In the genomic region with DNA sequence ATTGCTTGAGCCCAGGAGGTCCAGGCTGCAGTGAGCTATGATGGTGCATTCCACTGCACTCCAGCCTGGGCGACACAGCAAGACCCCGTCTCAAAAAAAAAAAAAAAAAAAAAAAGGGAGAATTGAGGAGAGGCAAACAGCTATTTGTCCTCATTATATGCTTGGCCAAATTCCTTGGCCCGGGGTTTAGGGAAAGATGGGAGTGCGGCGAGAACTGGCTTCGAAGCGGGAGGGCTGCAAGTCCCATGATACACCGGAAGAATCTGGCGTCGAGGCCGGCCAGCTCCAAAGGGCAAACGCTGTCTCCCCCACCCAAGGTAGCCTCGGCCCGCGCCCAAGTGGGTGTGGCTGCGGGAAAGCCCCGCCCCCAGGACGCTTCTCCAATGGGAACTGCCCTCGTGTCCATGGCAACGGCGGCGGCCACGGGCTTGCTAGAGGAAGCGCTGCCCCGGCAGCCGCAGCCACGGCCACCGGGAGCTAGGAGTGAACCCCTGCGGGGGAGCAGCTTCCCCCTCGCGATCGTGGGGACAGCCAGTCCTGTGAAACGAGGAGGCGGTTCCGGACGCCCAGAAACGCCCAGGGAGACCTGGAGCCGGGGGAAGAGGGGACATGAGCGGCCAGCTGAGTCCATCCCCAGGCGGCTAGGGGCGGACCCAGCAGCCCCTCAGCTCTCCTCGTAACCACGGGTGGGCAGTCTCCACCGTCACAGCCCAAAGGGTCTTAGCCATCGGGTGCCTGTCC, we compare ENCODE assay signal across 8 cellular contexts. TPM values are rescaled to one million over a fixed set of nuclear protein-coding genes. Genes with fewer than 3 reads are reported as not detected.
A peak's percentile ranks its signal among the peaks of the same experiment; 100 is the strongest.
DNase-seq lines count a peak whose midpoint lies in the region; ATAC-seq and TF ChIP-seq lines count a peak whose summit lies in the region.

Gene TTLL13 (plus strand): TSS at position 434 of the 741 bp plus-strand sequence. CDS start 1,075 bp downstream, outside the sequence.

- intact Hi-C loops in A673 (cut with micrococcal nuclease; ENCODE audit: unreplicated experiment): no loop called here

- no peak within 1 kb of the TSS for H3K27ac Mint-ChIP-seq in neural crest cell (ENCODE audit: unreplicated experiment)

- CTCF ChIA-PET in A673 (lab: Charles Lee): interaction anchor here (0.6 to 1.0 kb wide), 3 partner anchors 21 to 591 kb away, joined by 4 to 11 read pairs (median 7); no protein-coding TSS in a partner anchor

- BruUV-seq in A673 (replicated peaks; lab: Mats Ljungman, UMichigan): no TSS peak

- H3K36me3 Mint-ChIP-seq in neural crest cell (ENCODE audit: low read depth): no peaks in the 10 kb centered on the region

- H3K36me3 ChIP-seq in A673 (ENCODE audit: insufficient read depth, low read length, poor library complexity, severe bottlenecking): no peaks in the 10 kb centered on the region

- H3K4me1 ChIP-seq in A673 (ENCODE audit: insufficient read depth, low read length, poor library complexity, severe bottlenecking): no peaks in the 10 kb centered on the region

- no peaks in the 10 kb centered on the region for H3K27me3 ChIP-seq in A673 (replicated peaks; ENCODE audit: insufficient read depth, low read depth, low read length, poor library complexity)

- POLR2A ChIA-PET in A673 (lab: Charles Lee; ENCODE audit: low non-redundant PET): interaction anchor here (0.6 kb wide), 1 partner anchor 24 kb away, joined by 8 read pairs; no protein-coding TSS in a partner anchor

- DNase-seq in A673 (ENCODE audit: low spot score) (peak; percentile 87), LHCN-M2 (ENCODE audit: low read depth) (peak; percentile 74), RPMI7951 (ENCODE audit: low read depth) (peak; percentile 90), foreskin melanocyte (peak; percentile 80), neural crest cell (ENCODE audit: low read depth, low spot score) (peak; percentile 97), stromal cell of bone marrow (ENCODE audit: low read depth) (peak; percentile 57)
- DNase-seq in activated naive CD4-positive, alpha-beta T cell (lab: John Stamatoyannopoulos, UW): peak; percentile 10 to 58 (median 31)

- H3K9me3 Mint-ChIP-seq in neural crest cell: no peaks in the 10 kb centered on the region

- TF ChIP-seq CTCF in A673 (conservative IDR thresholded peaks at IDR 0.05; ENCODE audit: low read depth, low read length) (no peak), neural crest cell (conservative IDR thresholded peaks at IDR 0.05) (no peak)

- no peaks in the 10 kb centered on the region for H3K9me3 ChIP-seq in A673 (ENCODE audit: low read depth, low read length, poor library complexity, severe bottlenecking)

- H3K27ac ChIP-seq in A673 (ENCODE audit: low read depth, low read length, poor library complexity, severe bottlenecking): no peak within 1 kb of the TSS

- H3K4me3 Mint-ChIP-seq in neural crest cell: peak within 1 kb of the TSS; percentile 81

- H3K27me3 Mint-ChIP-seq in neural crest cell (ENCODE audit: low read depth): no peaks in the 10 kb centered on the region

- peaks cover 14% of the 10 kb centered on the region for H3K4me1 Mint-ChIP-seq in neural crest cell

- peak within 1 kb of the TSS; percentile 58 for H3K4me3 ChIP-seq in A673 (ENCODE audit: low read depth, low read length, poor library complexity, severe bottlenecking)

- ATAC-seq in GM19351 (IDR thresholded peaks at IDR 0.05; ENCODE audit: unreplicated experiment): peak; percentile 73

RNA-seq across cellular contexts. Expression of gene TTLL13, which starts in this region (rescaled TPM):
- total RNA-seq in A673 (2021) (0.33 TPM in 1 of 2 replicates, not detected in the other), LHCN-M2 (2014; rRNA removed) (not detected in 2 replicates), neural crest cell (0.19 TPM in 1 of 2 replicates, not detected in the other)
- polyA plus RNA-seq in LHCN-M2 (2012): 0.05 TPM
- not detected in 2 replicates for total RNA-seq in RPMI7951 (2014; rRNA removed; shearing (Covaris generic))

Comparison
In these comparisons a context has a peak if more than half of its experiments do, and no peak if none do; other contexts are left out.
1. Peak in DNase-seq and H3K4me3 ChIP-seq in A673; RNA of the gene not detected or under 1 TPM.
2. Peak in DNase-seq in LHCN-M2; RNA of the gene not detected or under 1 TPM.
3. Peak in DNase-seq in RPMI7951; RNA of the gene not detected or under 1 TPM.
4. Peak in DNase-seq in neural crest cell; RNA of the gene not detected or under 1 TPM.
5. DNase-seq: peak in every context shown above with its lines; median percentile 97 in neural crest cell; 90 in RPMI7951; 87 in A673; 80 in foreskin melanocyte; 74 in LHCN-M2; 57 in stromal cell of bone marrow; 31 in activated naive CD4-positive, alpha-beta T cell.